ENCODE assay signal across 18 cellular contexts in the genomic region with DNA sequence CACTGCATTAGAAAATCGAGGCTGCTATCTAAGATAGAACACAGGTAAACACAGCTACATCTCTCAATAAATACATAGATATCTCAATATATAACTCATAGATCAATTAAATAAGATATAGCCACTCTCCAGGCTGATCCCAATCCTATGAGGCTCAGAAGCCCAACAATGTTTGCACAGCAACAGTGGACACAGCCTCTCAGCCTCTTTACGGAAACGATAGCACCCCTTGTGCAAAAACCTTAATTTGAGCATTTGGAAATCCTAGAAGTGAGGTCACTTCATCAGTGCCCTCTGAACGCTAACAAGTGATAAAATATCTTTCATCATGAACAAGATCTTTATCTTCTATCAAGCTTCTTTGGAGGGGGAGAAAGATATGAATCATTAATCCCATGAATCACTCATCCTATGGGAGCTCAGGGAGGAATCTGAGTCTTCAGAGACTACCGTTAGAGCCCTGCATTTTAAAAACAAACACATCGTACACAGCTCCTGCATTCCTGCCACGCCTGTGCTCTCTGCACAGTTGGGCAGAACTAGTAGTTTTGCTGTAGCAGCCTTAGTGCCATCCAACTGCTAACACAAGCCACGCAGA.
DNase-seq lines count a peak whose midpoint lies in the region; ATAC-seq and TF ChIP-seq lines count a peak whose summit lies in the region.
"Had no signal": no experiment of that assay in that cellular context is flagged by ENCODE, and none has a peak within 500 bp of the region (broad histone marks: within the 10 kb centered on the region; RNA-seq: fewer than 3 reads in every experiment).

No MANE protein-coding gene starts in this region.

- no peaks in the 10 kb centered on the region for H3K27me3 ChIP-seq in left lung
- H3K27me3 ChIP-seq: hepatocyte had no signal

- no peaks in the 10 kb centered on the region for H3K9me3 Mint-ChIP-seq in stimulated activated naive CD8-positive, alpha-beta T cell treated with anti-CD3 and anti-CD28 coated beads, Interleukin-15, amount 100 ng/mL, for 72 hours
- H3K9me3 Mint-ChIP-seq: activated naive CD4-positive, alpha-beta T cell treated with anti-CD3 and anti-CD28 coated beads, Interleukin-2, amount 50 U/mL, for 72 hours; CD4-positive, alpha-beta T cell; IgD-negative memory B cell; memory B cell; stimulated activated naive CD8-positive, alpha-beta T cell treated with anti-CD3 and anti-CD28 coated beads, Interleukin-15, Interleukin-2, amounts not matched to agents 100 ng/mL and 50 ng/mL, for 24 hours had no signal

- intact Hi-C loops in left lung (cut with DNase I) = no loop called here

- no peak overlapping the region for H3K27ac ChIP-seq in left lung
- H3K27ac ChIP-seq: hepatocyte, parathyroid adenoma had no signal

- peaks cover 0 to 22% of the 10 kb centered on the region in 2 donors for H3K4me1 ChIP-seq in left lung
- H3K4me1 ChIP-seq: parathyroid adenoma had no signal

- peak; percentile 95 for DNase-seq in ELR (ENCODE audit: low read depth)
- peak; percentile 79 for DNase-seq in NCI-H69 (lab: John Stamatoyannopoulos, UW)
- DNase-seq in choroid plexus epithelial cell (ENCODE audit: low read depth) = peak; percentile 33
- DNase-seq in left lung = no peak
- no peak for DNase-seq in stimulated activated naive CD8-positive, alpha-beta T cell treated with anti-CD3 and anti-CD28 coated beads, Interleukin-15, amount 100 ng/mL, for 72 hours
- no peak for DNase-seq in medulla oblongata (ENCODE audit: extremely low spot score)
- no peak for DNase-seq in activated naive CD4-positive, alpha-beta T cell (lab: John Stamatoyannopoulos, UW)
- DNase-seq: CD4-positive, alpha-beta T cell; NCI-H187 treated with DMSO at 0.1 percent for 48 hours; stimulated activated CD4-positive, alpha-beta T cell treated with anti-CD3 and anti-CD28 coated beads, Interleukin-2, amount 100 ng/mL, for 48 hours; T1000 had no signal

- no peaks in the 10 kb centered on the region for H3K27me3 Mint-ChIP-seq in stimulated activated naive CD8-positive, alpha-beta T cell treated with anti-CD3 and anti-CD28 coated beads, Interleukin-15, amount 100 ng/mL, for 72 hours
- H3K27me3 Mint-ChIP-seq: CD4-positive, alpha-beta T cell; IgD-negative memory B cell; memory B cell; stimulated activated naive CD8-positive, alpha-beta T cell treated with anti-CD3 and anti-CD28 coated beads, Interleukin-15, Interleukin-2, amounts not matched to agents 100 ng/mL and 50 ng/mL, for 24 hours had no signal

- no peak overlapping the region for H3K27ac Mint-ChIP-seq in stimulated activated naive CD8-positive, alpha-beta T cell treated with anti-CD3 and anti-CD28 coated beads, Interleukin-15, amount 100 ng/mL, for 72 hours
- H3K27ac Mint-ChIP-seq: CD4-positive, alpha-beta T cell; IgD-negative memory B cell; memory B cell; stimulated activated naive CD8-positive, alpha-beta T cell treated with anti-CD3 and anti-CD28 coated beads, Interleukin-15, Interleukin-2, amounts not matched to agents 100 ng/mL and 50 ng/mL, for 24 hours had no signal

- H3K36me3 ChIP-seq in left lung = peaks cover 0 to 9% of the 10 kb centered on the region in 2 donors

- H3K4me1 Mint-ChIP-seq in stimulated activated naive CD8-positive, alpha-beta T cell treated with anti-CD3 and anti-CD28 coated beads, Interleukin-15, amount 100 ng/mL, for 72 hours = peaks cover 51% of the 10 kb centered on the region

- H3K4me3 ChIP-seq in choroid plexus epithelial cell (ENCODE audit: low read depth, low read length) (no peak overlapping the region), left lung (no peak overlapping the region)
- H3K4me3 ChIP-seq: hepatocyte had no signal

- TF ChIP-seq CTCF in choroid plexus epithelial cell (conservative IDR thresholded peaks at IDR 0.05; ENCODE audit: low read depth, low read length) (no peak), left lung (IDR thresholded peaks at IDR 0.05) (no peak)

- peak; percentile 35 for ATAC-seq in left lung
- ATAC-seq in stimulated activated naive CD8-positive, alpha-beta T cell treated with anti-CD3 and anti-CD28 coated beads, Interleukin-15, amount 100 ng/mL, for 72 hours = no peak
- ATAC-seq in HG02588 (IDR thresholded peaks at IDR 0.05; ENCODE audit: unreplicated experiment) = no peak
- ATAC-seq: activated naive CD4-positive, alpha-beta T cell treated with anti-CD3 and anti-CD28 coated beads, Interleukin-2, amount 50 U/mL, for 72 hours had no signal

- H3K4me3 Mint-ChIP-seq in stimulated activated naive CD8-positive, alpha-beta T cell treated with anti-CD3 and anti-CD28 coated beads, Interleukin-15, amount 100 ng/mL, for 72 hours = no peak overlapping the region
- H3K4me3 Mint-ChIP-seq: CD4-positive, alpha-beta T cell; IgD-negative memory B cell; memory B cell; stimulated activated naive CD8-positive, alpha-beta T cell treated with anti-CD3 and anti-CD28 coated beads, Interleukin-15, Interleukin-2, amounts not matched to agents 100 ng/mL and 50 ng/mL, for 24 hours had no signal

- no peaks in the 10 kb centered on the region for H3K9me3 ChIP-seq in left lung

Comparison
In these comparisons a context has a peak if more than half of its experiments do, and no peak if none do; other contexts are left out.
1. DNase-seq: peak in ELR (single experiment), NCI-H69 (single experiment) and choroid plexus epithelial cell (single experiment); none in left lung (0 of 2), stimulated activated naive CD8-positive, alpha-beta T cell treated with anti-CD3 and anti-CD28 coated beads, Interleukin-15, amount 100 ng/mL, for 72 hours (0 of 2), medulla oblongata (single experiment) and activated naive CD4-positive, alpha-beta T cell (0 of 4).